In genomic region chr3:124248471-124249028, GRCh38 we compare ENCODE assay signal across 10 cellular contexts.
DNase-seq lines count a peak whose midpoint lies in the region; ATAC-seq and FAIRE-seq lines count a peak whose summit lies in the region.
"Had no signal": no experiment of that assay in that cellular context is flagged by ENCODE, and none has a peak within 500 bp of the region (broad histone marks: within the 10 kb centered on the region; RNA-seq: fewer than 3 reads in every experiment).

No MANE protein-coding gene starts in this region.

- DNase-seq in NCI-H226: peak; percentile 22
- DNase-seq in mesendoderm: no peak
- peak; percentile 77 for DNase-seq in urothelium cell line (ENCODE audit: low spot score)
- DNase-seq in HK-2 (ENCODE audit: unreplicated experiment): no peak
- DNase-seq in GOT3 (lab: John Stamatoyannopoulos, UW): no peak
- DNase-seq: NCI-H526 had no signal

- no peaks in the 10 kb centered on the region for H3K27me3 ChIP-seq in duodenal mucosa (ENCODE audit: control insufficient read depth in 1 of 2, insufficient read depth in 2 of 2, low read length in 2 of 2)
- peaks cover 2% of the 10 kb centered on the region for H3K27me3 ChIP-seq in mesendoderm (ENCODE audit: insufficient read depth, low read length, poor library complexity)

- H3K36me3 ChIP-seq in duodenal mucosa (ENCODE audit: control insufficient read depth in 1 of 2, insufficient read depth in 2 of 2, low read length in 2 of 2) (no peaks in the 10 kb centered on the region), mesendoderm (ENCODE audit: control insufficient read depth, insufficient read depth, low read length) (no peaks in the 10 kb centered on the region)

- H3K18ac ChIP-seq in mesendoderm (ENCODE audit: low read length): peak overlapping the region; percentile 4

- H3K9ac ChIP-seq in duodenal mucosa (ENCODE audit: low read depth in 1 of 2, low read length in 2 of 2) (no peak overlapping the region), mesendoderm (ENCODE audit: low read length) (no peak overlapping the region)

- H3K4me3 ChIP-seq in duodenal mucosa (ENCODE audit: low read depth in 1 of 2, low read length in 2 of 2): peak overlapping the region in 1 of 2 donors; percentile 4
- H3K4me3 ChIP-seq in mesendoderm (ENCODE audit: low read length): no peak overlapping the region

- no peak overlapping the region for H3K56ac ChIP-seq in mesendoderm (ENCODE audit: low read length)

- no peaks in the 10 kb centered on the region for H3K79me2 ChIP-seq in mesendoderm (ENCODE audit: control insufficient read depth, insufficient read depth, low read length)

- no peak for ATAC-seq in GM21825 (IDR thresholded peaks at IDR 0.05; ENCODE audit: unreplicated experiment)

- no peak overlapping the region for H3K4ac ChIP-seq in mesendoderm (ENCODE audit: low read depth, low read length)

- H3K4me1 ChIP-seq in duodenal mucosa (ENCODE audit: control insufficient read depth in 1 of 2, insufficient read depth in 2 of 2, low read length in 2 of 2): peaks cover 19% of the 10 kb centered on the region in 2 donors
- peaks cover 2% of the 10 kb centered on the region for H3K4me1 ChIP-seq in mesendoderm (ENCODE audit: control insufficient read depth, low read depth, low read length)

- FAIRE-seq in urothelium cell line (lab: Jason Lieb, UNC): no peak
- FAIRE-seq: frontal cortex, GM18507 had no signal

- no peaks in the 10 kb centered on the region for H3K79me1 ChIP-seq in mesendoderm (ENCODE audit: low read length)

- no peak overlapping the region for H2BK120ac ChIP-seq in mesendoderm (ENCODE audit: low read depth, low read length)

- no peak overlapping the region for H4K8ac ChIP-seq in mesendoderm (ENCODE audit: low read depth, low read length)

- H3K9me3 ChIP-seq in duodenal mucosa (ENCODE audit: control insufficient read depth in 1 of 2, low read length in 2 of 2): no peaks in the 10 kb centered on the region

- no peak overlapping the region for H2BK5ac ChIP-seq in mesendoderm (ENCODE audit: low read length)

- H3K23ac ChIP-seq in mesendoderm (ENCODE audit: low read length): no peak overlapping the region

- H4K5ac ChIP-seq in mesendoderm (ENCODE audit: low read length): no peak overlapping the region

- no peak overlapping the region for H2AK5ac ChIP-seq in mesendoderm (ENCODE audit: low read length)

- no CpG with 5 or more reads among the region's 4 CpGs for WGBS in mesendoderm (ENCODE audit: extremely low coverage, insufficient coverage, low lambda C conversion rate)

- H2BK15ac ChIP-seq in mesendoderm (replicated peaks; ENCODE audit: low read depth): no peak overlapping the region

- H3K27ac ChIP-seq in duodenal mucosa (ENCODE audit: low read depth, low read length): peak overlapping the region; percentile 61
- H3K27ac ChIP-seq in mesendoderm (ENCODE audit: low read depth, low read length): no peak overlapping the region

- no peak overlapping the region for H3K4me2 ChIP-seq in mesendoderm (ENCODE audit: low read length)

Comparison
In these comparisons a context has a peak if more than half of its experiments do, and no peak if none do; other contexts are left out.
1. DNase-seq: peak in NCI-H226 (single experiment) and urothelium cell line (single experiment); none in mesendoderm (single experiment), HK-2 (single experiment) and GOT3 (single experiment).